In the genomic region with DNA sequence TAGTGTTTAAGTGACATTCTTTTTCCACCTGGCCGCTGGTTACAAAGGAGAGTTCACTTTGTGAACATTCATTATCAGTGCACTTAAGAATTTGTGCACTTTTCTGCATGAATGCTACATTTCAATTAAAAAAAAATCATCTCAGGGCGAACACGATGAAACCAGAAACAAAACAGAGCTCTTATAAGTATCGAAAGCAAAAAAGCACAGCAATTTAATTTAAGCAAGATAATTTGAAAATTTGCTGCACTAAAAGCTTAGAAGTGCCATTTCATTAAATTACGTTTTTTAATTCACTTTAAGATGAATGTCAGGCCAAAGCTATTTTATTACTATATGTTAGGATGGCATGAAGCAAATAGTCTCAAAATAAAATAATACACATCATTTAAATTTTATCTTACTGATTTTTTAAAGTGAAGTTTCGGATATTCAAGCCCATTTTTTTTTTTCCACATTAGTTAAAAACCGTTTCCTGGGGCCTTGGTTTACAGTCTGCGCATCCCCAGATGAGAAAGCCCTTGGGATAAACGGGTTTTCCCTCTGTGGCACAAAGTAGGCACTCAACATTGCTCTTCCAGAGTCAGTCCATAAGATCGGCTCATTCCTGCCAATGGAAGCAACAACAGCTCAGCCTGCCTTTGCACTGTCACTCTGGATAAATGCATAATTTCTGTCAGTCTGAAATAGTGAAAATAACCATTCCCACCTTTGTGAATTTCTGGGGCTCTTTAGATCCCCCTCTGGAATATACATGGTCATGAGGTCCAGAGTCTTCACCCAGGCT, we compare ENCODE assay signal across 11 cellular contexts.
A peak's percentile ranks its signal among the peaks of the same experiment; 100 is the strongest.
DNase-seq lines count a peak whose midpoint lies in the region; ATAC-seq and TF ChIP-seq lines count a peak whose summit lies in the region.
"Had no signal": no experiment of that assay in that cellular context is flagged by ENCODE, and none has a peak within 500 bp of the region (broad histone marks: within the 10 kb centered on the region; RNA-seq: fewer than 3 reads in every experiment).

No MANE protein-coding gene starts in this region.

- in situ Hi-C loops in mammary epithelial cell (cut with MboI; ENCODE audit: low sequenced_read_pairs in 2 of 2): no loop called here

- ATAC-seq in CD4-positive, alpha-beta T cell (ENCODE audit: poor library complexity): no peak
- no peak for ATAC-seq in activated CD8-positive, alpha-beta T cell treated with anti-CD3 and anti-CD28 coated beads, Interleukin-2, amount 10 ng/mL, durations not matched to agents 7 days and 5 days

- no peaks in the 10 kb centered on the region for H4K20me1 ChIP-seq in mammary epithelial cell (ENCODE audit: insufficient read depth, low read length)

- peaks cover 72% of the 10 kb centered on the region for H3K4me1 Mint-ChIP-seq in CD4-positive, alpha-beta T cell (ENCODE audit: low read depth)
- H3K4me1 Mint-ChIP-seq in activated CD8-positive, alpha-beta T cell treated with anti-CD3 and anti-CD28 coated beads, Interleukin-2, amount 10 ng/mL, durations not matched to agents 7 days and 5 days (ENCODE audit: low read depth): peaks cover 65% of the 10 kb centered on the region

- intact Hi-C loops in CD4-positive, alpha-beta T cell (cut with DNase I, micrococcal nuclease): loop anchor here in 1 of 2 experiments (2.0 kb wide), 1 partner anchor 26 kb away; no protein-coding TSS in a partner anchor
- intact Hi-C loops in mammary epithelial cell (cut with micrococcal nuclease): no loop called here

- peaks cover 44% of the 10 kb centered on the region for H3K4me1 ChIP-seq in BE2C
- H3K4me1 ChIP-seq in mononuclear cell (ENCODE audit: insufficient read depth, low read length): peaks cover 28% of the 10 kb centered on the region
- peaks cover 7% of the 10 kb centered on the region for H3K4me1 ChIP-seq in mammary epithelial cell (ENCODE audit: insufficient read depth, low read length)

- H3K9me3 Mint-ChIP-seq in CD4-positive, alpha-beta T cell: no peaks in the 10 kb centered on the region
- no peaks in the 10 kb centered on the region for H3K9me3 Mint-ChIP-seq in activated CD8-positive, alpha-beta T cell treated with anti-CD3 and anti-CD28 coated beads, Interleukin-2, amount 10 ng/mL, durations not matched to agents 7 days and 5 days (ENCODE audit: insufficient read depth)

- H3K4me2 ChIP-seq in mammary epithelial cell (ENCODE audit: insufficient read depth, low read depth, low read length): no peak overlapping the region

- peak overlapping the region; percentile 79 for H3K4me3 Mint-ChIP-seq in CD4-positive, alpha-beta T cell
- H3K4me3 Mint-ChIP-seq in activated CD8-positive, alpha-beta T cell treated with anti-CD3 and anti-CD28 coated beads, Interleukin-2, amount 10 ng/mL, durations not matched to agents 7 days and 5 days: peak overlapping the region; percentile 82

- no peak overlapping the region for H2AFZ ChIP-seq in mammary epithelial cell (ENCODE audit: low read depth, low read length)

- 88% methylated on average over 8 of the region's 10 CpGs for WGBS in mammary epithelial cell (ENCODE audit: low coverage, missing lambda C conversion rate)

- H3K27ac Mint-ChIP-seq in CD4-positive, alpha-beta T cell: peak overlapping the region; percentile 78
- peak overlapping the region; percentile 95 for H3K27ac Mint-ChIP-seq in activated CD8-positive, alpha-beta T cell treated with anti-CD3 and anti-CD28 coated beads, Interleukin-2, amount 10 ng/mL, durations not matched to agents 7 days and 5 days

- H3K36me3 Mint-ChIP-seq in CD4-positive, alpha-beta T cell (ENCODE audit: low read depth): peaks cover 42% of the 10 kb centered on the region
- H3K36me3 Mint-ChIP-seq in activated CD8-positive, alpha-beta T cell treated with anti-CD3 and anti-CD28 coated beads, Interleukin-2, amount 10 ng/mL, durations not matched to agents 7 days and 5 days (ENCODE audit: low read depth): peaks cover 37% of the 10 kb centered on the region

- H3K9ac ChIP-seq in mammary epithelial cell (ENCODE audit: insufficient read depth, low read length): no peak overlapping the region

- H3K27ac ChIP-seq in CD4-positive, alpha-beta T cell (ENCODE audit: low read depth, low read length): no peak overlapping the region
- no peak overlapping the region for H3K27ac ChIP-seq in mammary epithelial cell (ENCODE audit: insufficient read depth, low read depth, low read length)

- H3K4me3 ChIP-seq in BE2C (ENCODE audit: low read depth, low read length) (peak overlapping the region; percentile 40), mononuclear cell (ENCODE audit: low read length) (peak overlapping the region; percentile 26), mammary epithelial cell (replicated peaks in 1 of 3; ENCODE audit: insufficient read depth in 1 of 3, low read depth in 2 of 3, low read length in 3 of 3) (no peak overlapping the region)

- CTCF ChIA-PET in CD4-positive, alpha-beta T cell (lab: Charles Lee): interaction anchor here (0.9 kb wide), 1 partner anchor 8 kb away, joined by 3 read pairs; no protein-coding TSS in a partner anchor
- CTCF ChIA-PET in activated CD8-positive, alpha-beta T cell treated with anti-CD3 and anti-CD28 coated beads, Interleukin-2, amount 10 ng/mL, durations not matched to agents 7 days and 5 days (lab: Charles Lee): interaction anchor here (0.6 to 1.8 kb wide), 12 partner anchors 9 to 170 kb away, joined by 3 to 7 read pairs (median 4); no protein-coding TSS in a partner anchor
- CTCF ChIA-PET in mammary epithelial cell (lab: Charles Lee; ENCODE audit: low non-redundant PET): no interaction called here

- peaks cover 30% of the 10 kb centered on the region for H3K79me2 ChIP-seq in mammary epithelial cell (ENCODE audit: insufficient read depth, low read length)

- DNase-seq in BE2C (peak; percentile 51), NCI-H128 (lab: John Stamatoyannopoulos, UW; ENCODE audit: unreplicated experiment) (no peak), cortex of kidney (lab: John Stamatoyannopoulos, UW) (no peak), mammary epithelial cell (no peak)
- DNase-seq in CD4-positive, alpha-beta T cell: no peak
- peak; percentile 19 for DNase-seq in activated CD8-positive, alpha-beta T cell treated with anti-CD3 and anti-CD28 coated beads, Interleukin-2, amount 10 ng/mL, durations not matched to agents 7 days and 5 days
- DNase-seq: NCI-H2029, NCI-H774, right cardiac atrium, RPMI8226 had no signal

- H3K27me3 Mint-ChIP-seq in CD4-positive, alpha-beta T cell: no peaks in the 10 kb centered on the region
- no peaks in the 10 kb centered on the region for H3K27me3 Mint-ChIP-seq in activated CD8-positive, alpha-beta T cell treated with anti-CD3 and anti-CD28 coated beads, Interleukin-2, amount 10 ng/mL, durations not matched to agents 7 days and 5 days (ENCODE audit: low read depth)

- H3K27me3 ChIP-seq in BE2C (no peaks in the 10 kb centered on the region), mononuclear cell (ENCODE audit: insufficient read depth, low read length) (no peaks in the 10 kb centered on the region), mammary epithelial cell (ENCODE audit: insufficient read depth, low read length) (no peaks in the 10 kb centered on the region)
- no peaks in the 10 kb centered on the region for H3K27me3 ChIP-seq in CD4-positive, alpha-beta T cell (ENCODE audit: control insufficient read depth, insufficient read depth, low read length)

- dilution Hi-C loops in mammary epithelial cell (cut with HindIII; ENCODE audit: low sequenced_read_pairs): no loop called here

- H3K9me3 ChIP-seq in BE2C (no peaks in the 10 kb centered on the region), mononuclear cell (ENCODE audit: low read depth, low read length) (no peaks in the 10 kb centered on the region), mammary epithelial cell (replicated peaks; ENCODE audit: insufficient read depth, low read length) (no peaks in the 10 kb centered on the region)
- no peaks in the 10 kb centered on the region for H3K9me3 ChIP-seq in CD4-positive, alpha-beta T cell (ENCODE audit: control insufficient read depth, low read length)

- POLR2A ChIA-PET in CD4-positive, alpha-beta T cell (lab: Charles Lee): interaction anchor here (0.6 to 1.5 kb wide), 4 partner anchors 13 to 39 kb away, joined by 3 to 5 read pairs (median 3); no protein-coding TSS in a partner anchor
- POLR2A ChIA-PET in activated CD8-positive, alpha-beta T cell treated with anti-CD3 and anti-CD28 coated beads, Interleukin-2, amount 10 ng/mL, durations not matched to agents 7 days and 5 days (lab: Charles Lee): interaction anchor here (0.6 to 3.7 kb wide), 7 partner anchors 11 to 190 kb away, joined by 3 to 20 read pairs (median 4); no protein-coding TSS in a partner anchor

- TF ChIP-seq CTCF in BE2C (IDR thresholded peaks at IDR 0.05; ENCODE audit: low read depth, low read length): no peak
- TF ChIP-seq CTCF in CD4-positive, alpha-beta T cell (IDR thresholded peaks at IDR 0.05): no peak
- no peak for TF ChIP-seq CTCF in mammary epithelial cell (conservative IDR thresholded peaks at IDR 0.05 in 1 of 2, IDR thresholded peaks at IDR 0.05 in 1 of 2; ENCODE audit: extremely low read depth in 1 of 2, insufficient read depth in 1 of 2, low read depth in 1 of 2, low read length in 2 of 2)

- H3K36me3 ChIP-seq in BE2C (no peaks in the 10 kb centered on the region), mammary epithelial cell (ENCODE audit: insufficient read depth, low read length) (no peaks in the 10 kb centered on the region)

- no TSS peak for BruUV-seq in mammary epithelial cell (replicated peaks; lab: Mats Ljungman, UMichigan)

Comparison
In these comparisons a context has a peak if more than half of its experiments do, and no peak if none do; other contexts are left out.
1. DNase-seq: peak in BE2C (single experiment) and activated CD8-positive, alpha-beta T cell treated with anti-CD3 and anti-CD28 coated beads, Interleukin-2, amount 10 ng/mL, durations not matched to agents 7 days and 5 days (single experiment); none in CD4-positive, alpha-beta T cell (0 of 10), NCI-H128 (single experiment), cortex of kidney (single experiment) and mammary epithelial cell (single experiment).
2. H3K4me3 ChIP-seq: peak in BE2C (single experiment) and mononuclear cell (single experiment); none in mammary epithelial cell (0 of 3).